19 cellular contexts compared by ENCODE assay signal in the genomic region with DNA sequence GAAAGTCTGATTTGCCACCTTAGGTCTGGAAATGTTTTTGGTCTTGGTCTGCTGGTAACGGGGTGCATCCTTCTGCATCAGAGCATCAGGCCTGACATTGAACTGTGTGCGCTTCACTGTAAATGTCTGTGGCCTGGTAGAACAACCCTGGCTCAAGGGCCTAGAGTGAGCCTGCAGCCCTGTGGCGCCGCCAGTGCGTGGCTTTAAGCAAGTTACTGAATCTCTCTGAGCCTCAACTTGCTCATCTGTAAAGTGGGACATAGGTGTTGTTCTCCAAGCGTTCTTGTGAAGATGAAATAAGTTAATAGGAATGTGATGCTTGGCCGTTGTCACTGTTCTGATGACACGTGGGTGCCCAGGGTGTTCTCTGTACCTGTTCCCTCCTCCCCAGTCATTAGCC.
DNase-seq lines count a peak whose midpoint lies in the region; ATAC-seq, FAIRE-seq and TF ChIP-seq lines count a peak whose summit lies in the region.
"Had no signal": no experiment of that assay in that cellular context is flagged by ENCODE, and none has a peak within 500 bp of the region (broad histone marks: within the 10 kb centered on the region; RNA-seq: fewer than 3 reads in every experiment).

No MANE protein-coding gene starts in this region.

- H3K14ac ChIP-seq in mesenchymal stem cell (ENCODE audit: low read length in 2 of 2): no peak overlapping the region

- H3K27ac ChIP-seq in BLaER1 treated with 17β-estradiol and CSF1 and Interleukin-3, amounts not matched to agents 10 nM and 100 nM: no peak overlapping the region
- H3K27ac ChIP-seq in astrocyte (ENCODE audit: low read depth, low read length): no peak overlapping the region
- no peak overlapping the region for H3K27ac ChIP-seq in mesenchymal stem cell (ENCODE audit: low read length, poor library complexity, severe bottlenecking)
- H3K27ac ChIP-seq in upper lobe of left lung: no peak overlapping the region
- H3K27ac ChIP-seq: GM23248 had no signal

- no peak for TF ChIP-seq EP300 in upper lobe of left lung (IDR thresholded peaks at IDR 0.05)

- no peaks in the 10 kb centered on the region for H3K79me2 ChIP-seq in astrocyte (ENCODE audit: insufficient read depth, low read length)

- no peak overlapping the region for H3K18ac ChIP-seq in mesenchymal stem cell (ENCODE audit: low read depth in 1 of 2, low read length in 2 of 2)

- peaks cover 21% of the 10 kb centered on the region for H3K79me1 ChIP-seq in mesenchymal stem cell (replicated peaks; ENCODE audit: low read length, poor library complexity, severe bottlenecking)

- no peaks in the 10 kb centered on the region for H3K36me3 ChIP-seq in BLaER1 treated with 17β-estradiol and CSF1 and Interleukin-3, amounts not matched to agents 10 nM and 100 nM
- H3K36me3 ChIP-seq in astrocyte (ENCODE audit: insufficient read depth, low read length): no peaks in the 10 kb centered on the region
- H3K36me3 ChIP-seq in mesenchymal stem cell (ENCODE audit: control insufficient read depth in 1 of 2, insufficient read depth in 2 of 2, low read depth in 1 of 2, low read length in 2 of 2): peaks cover 0 to 9% of the 10 kb centered on the region in 2 experiments
- no peaks in the 10 kb centered on the region for H3K36me3 ChIP-seq in upper lobe of left lung

- peak overlapping the region; percentile 50 for H3K27ac Mint-ChIP-seq in astrocyte (ENCODE audit: unreplicated experiment)
- H3K27ac Mint-ChIP-seq in progenitor cell of endocrine pancreas: peak overlapping the region; percentile 38

- ATAC-seq in upper lobe of left lung (ENCODE audit: low FRiP score in 2 of 2): no peak

- H2AFZ ChIP-seq in astrocyte (ENCODE audit: low read depth, low read length): no peak overlapping the region
- no peak overlapping the region for H2AFZ ChIP-seq in mesenchymal stem cell (ENCODE audit: low read depth, low read length)
- H2AFZ ChIP-seq: GM23248 had no signal

- H3K23ac ChIP-seq in mesenchymal stem cell (ENCODE audit: low read length in 2 of 2): no peak overlapping the region

- H3K27me3 Mint-ChIP-seq in astrocyte (ENCODE audit: low read depth, unreplicated experiment) (no peaks in the 10 kb centered on the region), progenitor cell of endocrine pancreas (peaks cover 13% of the 10 kb centered on the region)

- H3K9me3 Mint-ChIP-seq in astrocyte (ENCODE audit: unreplicated experiment): no peaks in the 10 kb centered on the region
- no peaks in the 10 kb centered on the region for H3K9me3 Mint-ChIP-seq in progenitor cell of endocrine pancreas (ENCODE audit: low read depth)

- no peak overlapping the region for H3K4me3 ChIP-seq in BLaER1 treated with 17β-estradiol and CSF1 and Interleukin-3, amounts not matched to agents 10 nM and 100 nM
- H3K4me3 ChIP-seq in astrocyte (ENCODE audit: insufficient read depth, low read depth, low read length): no peak overlapping the region
- H3K4me3 ChIP-seq in mesenchymal stem cell (ENCODE audit: insufficient read depth in 1 of 2, low read depth in 1 of 2, low read length in 2 of 2): no peak overlapping the region
- H3K4me3 ChIP-seq in upper lobe of left lung: no peak overlapping the region
- H3K4me3 ChIP-seq: GM23248 had no signal

- peaks cover 0 to 18% (median 0%) of the 10 kb centered on the region in 11 experiments; a peak in 6 of 22 replicates for H3K27me3 ChIP-seq in BLaER1 treated with 17β-estradiol and CSF1 and Interleukin-3, amounts not matched to agents 10 nM and 100 nM
- H3K27me3 ChIP-seq in astrocyte (ENCODE audit: insufficient read depth, low read length) (no peaks in the 10 kb centered on the region), mesenchymal stem cell (ENCODE audit: control insufficient read depth in 1 of 2, insufficient read depth in 1 of 2, low read length in 2 of 2) (no peaks in the 10 kb centered on the region), upper lobe of left lung (peaks cover 0 to 12% (median 4%) of the 10 kb centered on the region in 4 donors)

- H3K9ac ChIP-seq in BLaER1 treated with 17β-estradiol and CSF1 and Interleukin-3, amounts not matched to agents 10 nM and 100 nM: peak overlapping the region in 2 of 11 experiments; percentile 61 to 63; a peak in 2 of 22 replicates
- H3K9ac ChIP-seq in astrocyte (ENCODE audit: low read length) (no peak overlapping the region), mesenchymal stem cell (ENCODE audit: low read length) (no peak overlapping the region)
- H3K9ac ChIP-seq: GM23248 had no signal

- 83% methylated on average over 6 of the region's 8 CpGs for WGBS in mesenchymal stem cell
- WGBS in upper lobe of left lung, 2 donors: 90 to 98% methylated on average over 7 to 8 of the region's 8 CpGs

- no peak for FAIRE-seq in astrocyte (lab: Jason Lieb, UNC)
- FAIRE-seq: A204.1, D721Med, G401.6, GM12891, GM19239, H54, HTR-8/SVneo had no signal

- TF ChIP-seq POLR2A in upper lobe of left lung (IDR thresholded peaks at IDR 0.05): no peak

- H3K4me1 Mint-ChIP-seq in astrocyte (ENCODE audit: low read depth, unreplicated experiment) (peaks cover 6% of the 10 kb centered on the region), progenitor cell of endocrine pancreas (ENCODE audit: low read depth) (no peaks in the 10 kb centered on the region)

- no peak for TF ChIP-seq CTCF in astrocyte (IDR thresholded peaks at IDR 0.05; ENCODE audit: insufficient read depth, low read depth, low read length)
- TF ChIP-seq CTCF in progenitor cell of endocrine pancreas (IDR thresholded peaks at IDR 0.05; ENCODE audit: unreplicated experiment): no peak
- no peak for TF ChIP-seq CTCF in upper lobe of left lung (IDR thresholded peaks at IDR 0.05)

- H2AK5ac ChIP-seq in mesenchymal stem cell (ENCODE audit: low read length, severe bottlenecking): no peak overlapping the region

- no peak overlapping the region for H4K91ac ChIP-seq in mesenchymal stem cell (ENCODE audit: low read length)

- DNase-seq in astrocyte (ENCODE audit: low read depth): no peak
- DNase-seq in mesenchymal stem cell: no peak
- no peak for DNase-seq in progenitor cell of endocrine pancreas (ENCODE audit: low spot score, unreplicated experiment)
- DNase-seq in activated CD8-positive, alpha-beta memory T cell treated with anti-CD3 and anti-CD28 coated beads for 24 hours: no peak
- DNase-seq in activated effector memory CD4-positive, alpha-beta T cell treated with anti-CD3 and anti-CD28 coated beads, Interleukin-2, amount 50 U/mL, for 16 hours: no peak
- DNase-seq in upper lobe of left lung: no peak
- DNase-seq: AML-193; Caco-2; CD4-positive, CD25-positive, alpha-beta regulatory T cell; GM23248; HCEC 1CT had no signal

- peak overlapping the region in 1 of 2 experiments; percentile 35 for H3K4ac ChIP-seq in mesenchymal stem cell (ENCODE audit: low read depth in 1 of 2, low read length in 2 of 2)

- H2BK120ac ChIP-seq in mesenchymal stem cell (ENCODE audit: low read depth, low read length): no peak overlapping the region

- H3K36me3 Mint-ChIP-seq in astrocyte (ENCODE audit: low read depth, unreplicated experiment) (peaks cover 5% of the 10 kb centered on the region), progenitor cell of endocrine pancreas (ENCODE audit: insufficient read depth) (no peaks in the 10 kb centered on the region)
- H3K36me3 Mint-ChIP-seq: CD4-positive, CD25-positive, alpha-beta regulatory T cell had no signal

- peaks cover 23 to 85% (median 71%) of the 10 kb centered on the region in 10 experiments for H3K4me1 ChIP-seq in BLaER1 treated with 17β-estradiol and CSF1 and Interleukin-3, amounts not matched to agents 10 nM and 100 nM
- H3K4me1 ChIP-seq in astrocyte (ENCODE audit: insufficient read depth, low read length) (peaks cover 33% of the 10 kb centered on the region), mesenchymal stem cell (ENCODE audit: control insufficient read depth, insufficient read depth, low read depth, low read length) (peaks cover 53% of the 10 kb centered on the region), upper lobe of left lung (peaks cover 14 to 28% (median 25%) of the 10 kb centered on the region in 4 donors)

- peak overlapping the region; percentile 62 for H4K8ac ChIP-seq in mesenchymal stem cell (ENCODE audit: low read length)

- H4K20me1 ChIP-seq in BLaER1 treated with 17β-estradiol and CSF1 and Interleukin-3, amounts not matched to agents 10 nM and 100 nM: peaks cover 0 to 9% (median 0%) of the 10 kb centered on the region in 11 experiments; a peak in 6 of 22 replicates
- H4K20me1 ChIP-seq in astrocyte (ENCODE audit: insufficient read depth, low read length): peaks cover 55% of the 10 kb centered on the region

- no peak overlapping the region for H2BK12ac ChIP-seq in mesenchymal stem cell (ENCODE audit: low read length in 2 of 2)

- no peaks in the 10 kb centered on the region for H3K9me3 ChIP-seq in BLaER1 treated with 17β-estradiol and CSF1 and Interleukin-3, amounts not matched to agents 10 nM and 100 nM (replicated peaks in 1 of 11)
- H3K9me3 ChIP-seq in astrocyte (ENCODE audit: insufficient read depth, low read depth, low read length) (no peaks in the 10 kb centered on the region), mesenchymal stem cell (ENCODE audit: control insufficient read depth, low read length) (no peaks in the 10 kb centered on the region), upper lobe of left lung (no peaks in the 10 kb centered on the region)
- H3K9me3 ChIP-seq: Caco-2 had no signal

- no peak overlapping the region for H2BK5ac ChIP-seq in mesenchymal stem cell (ENCODE audit: low read depth, low read length, poor library complexity, severe bottlenecking)

- H3K4me3 Mint-ChIP-seq in astrocyte (ENCODE audit: unreplicated experiment): no peak overlapping the region
- H3K4me3 Mint-ChIP-seq in progenitor cell of endocrine pancreas (ENCODE audit: low read depth): no peak overlapping the region

- peak overlapping the region in 9 of 11 experiments; percentile 34 to 94 (median 69); a peak in 14 of 22 replicates for H3K4me2 ChIP-seq in BLaER1 treated with 17β-estradiol and CSF1 and Interleukin-3, amounts not matched to agents 10 nM and 100 nM
- H3K4me2 ChIP-seq in astrocyte (ENCODE audit: low read length) (no peak overlapping the region), mesenchymal stem cell (ENCODE audit: low read length, poor library complexity, severe bottlenecking) (no peak overlapping the region)

- H2BK15ac ChIP-seq in mesenchymal stem cell (ENCODE audit: low read depth, poor library complexity, severe bottlenecking): no peak overlapping the region

Comparison
In these comparisons a context has a peak if more than half of its experiments do, and no peak if none do; other contexts are left out.
1. H3K4me2 ChIP-seq: peak in BLaER1 treated with 17β-estradiol and CSF1 and Interleukin-3, amounts not matched to agents 10 nM and 100 nM (9 of 11); none in astrocyte (single experiment) and mesenchymal stem cell (single experiment).